In the genomic region with DNA sequence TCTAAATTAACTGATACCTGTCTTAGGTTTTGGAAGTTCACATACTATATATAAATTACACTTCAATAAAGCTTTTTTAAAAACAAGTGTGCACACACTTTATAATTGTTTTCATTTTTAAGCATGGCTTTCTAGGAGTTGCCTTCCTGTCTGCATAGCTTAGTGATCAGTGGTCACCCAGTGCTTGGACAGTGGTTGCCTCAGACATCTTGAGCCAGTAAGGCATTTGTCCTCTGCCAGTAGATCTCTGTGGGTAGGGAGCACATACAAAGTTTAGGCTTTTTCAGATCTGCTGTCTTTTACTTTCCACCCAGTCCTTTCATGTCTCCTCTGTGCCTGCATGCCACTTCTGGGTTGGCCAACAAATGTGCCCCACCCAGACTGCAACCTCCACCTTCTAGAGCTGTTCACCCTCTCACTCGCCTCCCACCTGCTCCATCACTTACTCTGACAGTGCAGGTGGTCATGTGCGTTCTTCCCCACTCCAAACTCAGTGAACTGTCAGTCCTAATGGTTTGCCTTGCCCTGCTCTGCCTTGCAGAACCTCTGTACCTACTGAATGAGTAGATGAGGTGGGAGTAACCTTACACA, we compare ENCODE assay signal across 1 cellular context.
TF ChIP-seq lines count a peak whose summit lies in the region.

No MANE protein-coding gene starts in this region.

TF ChIP-seq in IMR-90, 13 proteins besides CTCF, POLR2A, EP300 and RAD21:
- TF ChIP-seq RFX5 (IDR thresholded peaks at IDR 0.05; ENCODE audit: low read depth, low read length) (no peak), NFE2L2 (IDR thresholded peaks at IDR 0.05; ENCODE audit: low read depth, low read length) (no peak), RCOR1 (IDR thresholded peaks at IDR 0.05; ENCODE audit: insufficient replicate concordance, low read length) (no peak), MAFK (IDR thresholded peaks at IDR 0.05; ENCODE audit: low read depth, low read length) (no peak), MAZ (IDR thresholded peaks at IDR 0.05; ENCODE audit: borderline replicate concordance, low read depth, low read length) (no peak), CHD1 (IDR thresholded peaks at IDR 0.05; ENCODE audit: low read depth, low read length) (no peak), SMC3 (IDR thresholded peaks at IDR 0.05; ENCODE audit: low read depth, low read length) (no peak), BHLHE40 (IDR thresholded peaks at IDR 0.05; ENCODE audit: low read depth, low read length) (no peak), CEBPB (IDR thresholded peaks at IDR 0.05; ENCODE audit: low read depth, low read length) (no peak), MXI1 (IDR thresholded peaks at IDR 0.05; ENCODE audit: borderline replicate concordance, low read depth, low read length) (no peak), FOS (IDR thresholded peaks at IDR 0.05; ENCODE audit: low read depth, low read length) (no peak)
- TF ChIP-seq, protein P1, sequence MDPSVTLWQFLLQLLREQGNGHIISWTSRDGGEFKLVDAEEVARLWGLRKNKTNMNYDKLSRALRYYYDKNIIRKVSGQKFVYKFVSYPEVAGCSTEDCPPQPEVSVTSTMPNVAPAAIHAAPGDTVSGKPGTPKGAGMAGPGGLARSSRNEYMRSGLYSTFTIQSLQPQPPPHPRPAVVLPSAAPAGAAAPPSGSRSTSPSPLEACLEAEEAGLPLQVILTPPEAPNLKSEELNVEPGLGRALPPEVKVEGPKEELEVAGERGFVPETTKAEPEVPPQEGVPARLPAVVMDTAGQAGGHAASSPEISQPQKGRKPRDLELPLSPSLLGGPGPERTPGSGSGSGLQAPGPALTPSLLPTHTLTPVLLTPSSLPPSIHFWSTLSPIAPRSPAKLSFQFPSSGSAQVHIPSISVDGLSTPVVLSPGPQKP (IDR thresholded peaks at IDR 0.05; ENCODE audit: borderline replicate concordance, low read depth, low read length) = no peak
- TF ChIP-seq, protein P2, sequence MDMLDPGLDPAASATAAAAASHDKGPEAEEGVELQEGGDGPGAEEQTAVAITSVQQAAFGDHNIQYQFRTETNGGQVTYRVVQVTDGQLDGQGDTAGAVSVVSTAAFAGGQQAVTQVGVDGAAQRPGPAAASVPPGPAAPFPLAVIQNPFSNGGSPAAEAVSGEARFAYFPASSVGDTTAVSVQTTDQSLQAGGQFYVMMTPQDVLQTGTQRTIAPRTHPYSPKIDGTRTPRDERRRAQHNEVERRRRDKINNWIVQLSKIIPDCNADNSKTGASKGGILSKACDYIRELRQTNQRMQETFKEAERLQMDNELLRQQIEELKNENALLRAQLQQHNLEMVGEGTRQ (IDR thresholded peaks at IDR 0.05; ENCODE audit: low read depth, low read length) = no peak
